ENCODE assay signal across 31 cellular contexts in the genomic region with DNA sequence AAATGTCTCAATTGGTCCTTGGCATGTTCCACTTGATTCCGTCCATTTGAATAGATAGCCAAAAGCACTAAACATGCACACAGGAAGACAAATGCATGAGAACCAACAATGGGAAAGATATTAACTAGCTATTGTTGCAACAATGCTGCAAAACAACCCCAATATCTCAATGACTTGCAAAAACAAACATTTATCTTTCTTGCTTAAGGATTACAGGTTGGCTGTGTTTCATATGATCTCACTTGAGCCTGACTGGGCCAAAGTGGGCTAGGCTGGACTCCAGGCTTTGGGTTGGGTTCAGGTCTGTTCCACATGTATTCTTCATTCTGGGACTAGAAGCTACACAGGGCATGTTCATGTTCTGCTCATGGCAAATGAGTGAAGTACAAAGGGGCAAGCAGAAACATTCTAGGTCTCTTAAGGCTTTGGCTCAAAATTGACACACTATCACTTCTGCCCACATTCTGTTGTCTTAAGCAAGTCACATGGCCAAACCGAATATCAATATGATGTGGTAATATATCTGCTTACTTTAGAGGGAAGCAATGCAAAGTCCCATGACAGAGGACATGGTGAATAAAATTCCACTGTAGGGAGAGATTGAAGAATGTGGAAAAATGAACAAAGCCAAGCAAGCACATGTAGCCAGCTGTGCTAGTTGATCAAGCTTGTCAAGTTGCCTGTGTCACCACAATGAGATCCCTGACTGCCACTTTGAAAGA. TPM values are rescaled to one million over a fixed set of nuclear protein-coding genes. Genes with fewer than 3 reads are reported as not detected.
A peak's percentile ranks its signal among the peaks of the same experiment; 100 is the strongest.
DNase-seq lines count a peak whose midpoint lies in the region; ATAC-seq, FAIRE-seq and TF ChIP-seq lines count a peak whose summit lies in the region.
"Had no signal": no experiment of that assay in that cellular context is flagged by ENCODE, and none has a peak within 500 bp of the region (broad histone marks: within the 10 kb centered on the region; RNA-seq: fewer than 3 reads in every experiment).

No MANE protein-coding gene starts in this region.

- TF ChIP-seq EP300 in HepG2 (IDR thresholded peaks at IDR 0.05; ENCODE audit: low read depth in 2 of 2, low read length in 2 of 2) (no peak), HepG2 (CRISPR knock-in tag; IDR thresholded peaks at IDR 0.05; ENCODE audit: borderline replicate concordance) (no peak), suprapubic skin (IDR thresholded peaks at IDR 0.05) (no peak)

- no peaks in the 10 kb centered on the region for H3K27me3 Mint-ChIP-seq in endodermal cell (ENCODE audit: insufficient read depth)
- H3K27me3 Mint-ChIP-seq: activated B cell treated with CpG ODN at 0.5 μM for 24 hours, T-cell had no signal

- H3K27me3 ChIP-seq in right atrium auricular region (no peaks in the 10 kb centered on the region), HepG2 (ENCODE audit: control insufficient read depth in 1 of 2, insufficient read depth in 2 of 2, low read length in 2 of 2) (peaks cover 0 to 4% of the 10 kb centered on the region in 2 experiments; a peak in 1 of 5 replicates), suprapubic skin (no peaks in the 10 kb centered on the region), endodermal cell (ENCODE audit: control insufficient read depth, insufficient read depth, low read length, poor library complexity, severe bottlenecking) (no peaks in the 10 kb centered on the region)
- H3K27me3 ChIP-seq: BE2C, colonic mucosa, esophagus squamous epithelium had no signal

- ATAC-seq in Right ventricle myocardium superior (ENCODE audit: poor library complexity) (peak; percentile 38), HepG2 (no peak; the same call in 2 of the 3 replicates), HG03108 (IDR thresholded peaks at IDR 0.05; ENCODE audit: unreplicated experiment) (no peak)
- ATAC-seq: T-cell had no signal

- no peaks in the 10 kb centered on the region for H4K20me1 ChIP-seq in HepG2 (ENCODE audit: insufficient read depth, low read length)

- intact Hi-C loops in Right ventricle myocardium superior (cut with DNase I) (no loop called here), HepG2 (cut with micrococcal nuclease; ENCODE audit: unreplicated experiment) (no loop called here)

- no peak for TF ChIP-seq RAD21 in HepG2 (CRISPR knock-in tag; IDR thresholded peaks at IDR 0.05)

- in situ Hi-C loops in HepG2 (cut with HindIII; ENCODE audit: extremely low pct_ligation_motif_present, low pct_unique_long_range_greater_than_20kb): no loop called here

- no peak overlapping the region for H3K4me3 Mint-ChIP-seq in endodermal cell
- H3K4me3 Mint-ChIP-seq: activated B cell treated with CpG ODN at 0.5 μM for 24 hours; activated naive CD4-positive, alpha-beta T cell treated with anti-CD3 and anti-CD28 coated beads, Interleukin-2, amount 10 ng/mL, durations not matched to agents 7 days and 5 days; activated T-helper 1 cell treated with anti-CD3 and anti-CD28 coated beads, Interleukin-12 subunit alpha, Interleukin-12 subunit beta, Interleukin-2, Interleukin-4 antibody, amounts not matched to agents 30 ng/mL and 10 ng/mL and 1 ng/mL, durations not matched to agents 14 hours and 24 hours and 36 hours; CD8-positive, alpha-beta memory T cell; T-cell had no signal

- no peak overlapping the region for H3K27ac Mint-ChIP-seq in endodermal cell
- H3K27ac Mint-ChIP-seq: activated B cell treated with CpG ODN at 0.5 μM for 24 hours; activated naive CD4-positive, alpha-beta T cell treated with anti-CD3 and anti-CD28 coated beads, Interleukin-2, amount 10 ng/mL, durations not matched to agents 7 days and 5 days; activated T-helper 1 cell treated with anti-CD3 and anti-CD28 coated beads, Interleukin-12 subunit alpha, Interleukin-12 subunit beta, Interleukin-2, Interleukin-4 antibody, amounts not matched to agents 30 ng/mL and 10 ng/mL and 1 ng/mL, durations not matched to agents 14 hours and 24 hours and 36 hours; CD8-positive, alpha-beta memory T cell; T-cell had no signal

- H3K9me3 Mint-ChIP-seq in endodermal cell: no peaks in the 10 kb centered on the region
- H3K9me3 Mint-ChIP-seq: activated B cell treated with CpG ODN at 0.5 μM for 24 hours; activated naive CD4-positive, alpha-beta T cell treated with anti-CD3 and anti-CD28 coated beads, Interleukin-2, amount 10 ng/mL, durations not matched to agents 7 days and 5 days; activated T-helper 1 cell treated with anti-CD3 and anti-CD28 coated beads, Interleukin-12 subunit alpha, Interleukin-12 subunit beta, Interleukin-2, Interleukin-4 antibody, amounts not matched to agents 30 ng/mL and 10 ng/mL and 1 ng/mL, durations not matched to agents 14 hours and 24 hours and 36 hours; CD8-positive, alpha-beta memory T cell; T-cell had no signal

- TF ChIP-seq POLR2A in erythroblast (IDR thresholded peaks at IDR 0.05; ENCODE audit: low read length) (no peak), HepG2 (IDR thresholded peaks at IDR 0.05; ENCODE audit: insufficient read depth in 1 of 2, low read depth in 2 of 2, low read length in 2 of 2) (no peak), suprapubic skin (IDR thresholded peaks at IDR 0.05) (no peak)

- no TSS peak for BruUV-seq in HepG2 (replicated peaks; lab: Mats Ljungman, UMichigan)

- no peak overlapping the region for H2AFZ ChIP-seq in HepG2 (ENCODE audit: low read length)

- no peak overlapping the region for H3K4me3 ChIP-seq in right atrium auricular region
- H3K4me3 ChIP-seq in HepG2 (replicated peaks in 1 of 3; ENCODE audit: insufficient read depth in 1 of 3, low read depth in 2 of 3, low read length in 3 of 3): no peak overlapping the region
- no peak overlapping the region for H3K4me3 ChIP-seq in suprapubic skin
- no peak overlapping the region for H3K4me3 ChIP-seq in endodermal cell (ENCODE audit: low read length)
- H3K4me3 ChIP-seq: colonic mucosa, esophagus squamous epithelium, lung had no signal

- no peak for FAIRE-seq in HepG2 (lab: Jason Lieb, UNC)
- FAIRE-seq: bronchial epithelial cell, H1, keratinocyte, small intestine had no signal

- H3K9ac ChIP-seq in HepG2 (ENCODE audit: insufficient read depth, low read depth, low read length): no peak overlapping the region
- H3K9ac ChIP-seq in endodermal cell (ENCODE audit: extremely low read depth, low read length, poor library complexity, severe bottlenecking): no peak overlapping the region

- H3K4me2 ChIP-seq in HepG2 (ENCODE audit: low read depth, low read length): no peak overlapping the region

- CTCF ChIA-PET in HepG2 (lab: Yijun Ruan, JAX; ENCODE audit: low intra/inter-chr PET ratio, low total read pairs): no interaction called here

- H3K27ac ChIP-seq in right atrium auricular region (no peak overlapping the region), HepG2 (ENCODE audit: extremely low read length, insufficient read depth, low read length) (no peak overlapping the region), suprapubic skin (peak overlapping the region; percentile 56), endodermal cell (ENCODE audit: low read depth, low read length) (no peak overlapping the region)
- H3K27ac ChIP-seq: colonic mucosa had no signal

- POLR2A ChIA-PET in HepG2 (lab: Yijun Ruan, JAX): interaction anchor here (1.2 kb wide), 1 partner anchor 11 kb away, joined by 7 read pairs; a partner anchor contains a TSS

- H3K36me3 Mint-ChIP-seq in endodermal cell (ENCODE audit: low read depth): no peaks in the 10 kb centered on the region
- H3K36me3 Mint-ChIP-seq: activated naive CD4-positive, alpha-beta T cell treated with anti-CD3 and anti-CD28 coated beads, Interleukin-2, amount 10 ng/mL, durations not matched to agents 7 days and 5 days; CD8-positive, alpha-beta memory T cell; T-cell had no signal

- DNase-seq in Right ventricle myocardium superior (no peak), right atrium auricular region (ENCODE audit: low spot score) (no peak), erythroblast (lab: John Stamatoyannopoulos, UW) (peak; percentile 56 to 63), HepG2 (ENCODE audit: low spot score) (no peak), suprapubic skin (ENCODE audit: low spot score in 2 of 2) (no peak), endodermal cell (no peak)
- no peak for DNase-seq in activated CD4-positive, alpha-beta T cell treated with anti-CD3 and anti-CD28 coated beads for 4 hours
- DNase-seq: activated B cell treated with CpG ODN at 0.5 μM for 24 hours; activated CD4-positive, alpha-beta T cell treated with anti-CD3 and anti-CD28 coated beads, Interleukin-2, amount 50 U/mL, for 4 hours; activated CD8-positive, alpha-beta memory T cell treated with anti-CD3 and anti-CD28 coated beads, Interleukin-2, amount 50 U/mL, for 4 hours; activated naive CD4-positive, alpha-beta T cell treated with anti-CD3 and anti-CD28 coated beads, Interleukin-2, amount 10 ng/mL, durations not matched to agents 7 days and 5 days; amniotic stem cell; BE2C; CD8-positive, alpha-beta memory T cell; colonic mucosa; DMS 273 treated with DMSO at 0.1 percent for 48 hours; EL; esophagus squamous epithelium; NCI-H2081; NCI-H2227 treated with DMSO at 0.1 percent for 48 hours; NCI-H69; small intestine; stimulated activated CD8-positive, alpha-beta memory T cell treated with anti-CD3 and anti-CD28 coated beads, Interleukin-4, amount 100 ng/mL, for 48 hours; T-cell; trophoblast cell had no signal

- H3K4me1 Mint-ChIP-seq in endodermal cell: peaks cover 8% of the 10 kb centered on the region

- H3K4me1 ChIP-seq in right atrium auricular region (no peaks in the 10 kb centered on the region), HepG2 (ENCODE audit: insufficient read depth, low read length) (peaks cover 21% of the 10 kb centered on the region), suprapubic skin (peaks cover 4% of the 10 kb centered on the region), endodermal cell (ENCODE audit: control insufficient read depth, insufficient read depth, low read length) (no peaks in the 10 kb centered on the region)
- H3K4me1 ChIP-seq: BE2C had no signal

- H3K79me2 ChIP-seq in HepG2 (ENCODE audit: insufficient read depth, low read length): no peaks in the 10 kb centered on the region

- H3K9me3 ChIP-seq in right atrium auricular region (no peaks in the 10 kb centered on the region), HepG2 (ENCODE audit: low read length) (no peaks in the 10 kb centered on the region), suprapubic skin (no peaks in the 10 kb centered on the region), endodermal cell (ENCODE audit: control insufficient read depth, low read length) (no peaks in the 10 kb centered on the region)
- H3K9me3 ChIP-seq: BE2C, colonic mucosa, esophagus squamous epithelium had no signal

- 24% methylated on average over 2 of the region's 2 CpGs for WGBS in HepG2 (ENCODE audit: low lambda C conversion rate)
- 56% methylated on average over 2 of the region's 2 CpGs for WGBS in suprapubic skin
- WGBS in endodermal cell (ENCODE audit: insufficient coverage in 1 of 2, insufficient read length in 1 of 2), 2 experiments: 93 to 97% methylated on average over 2 of the region's 2 CpGs

- TF ChIP-seq CTCF in right atrium auricular region (IDR thresholded peaks at IDR 0.05) (no peak), HepG2 (CRISPR knock-in tag; IDR thresholded peaks at IDR 0.05) (no peak), suprapubic skin (IDR thresholded peaks at IDR 0.05) (no peak), endodermal cell (conservative IDR thresholded peaks at IDR 0.05) (no peak)

- H3K36me3 ChIP-seq in right atrium auricular region (no peaks in the 10 kb centered on the region), HepG2 (replicated peaks in 1 of 2; ENCODE audit: control insufficient read depth in 1 of 2, insufficient read depth in 2 of 2, low read length in 2 of 2) (no peaks in the 10 kb centered on the region), suprapubic skin (no peaks in the 10 kb centered on the region), endodermal cell (ENCODE audit: control insufficient read depth, insufficient read depth, low read length) (no peaks in the 10 kb centered on the region)
- H3K36me3 ChIP-seq: BE2C, colonic mucosa, esophagus squamous epithelium had no signal

RNA-seq across cellular contexts. Expression of a gene that starts 11.0 kb away (rescaled TPM):
- total RNA-seq in Right ventricle myocardium superior (28.2 TPM), right atrium auricular region (10 to 100 TPM; 35.2 to 40.2 TPM), HepG2 (2016; rRNA removed; fragmentation: Illumina TruSeq; extraction: Trizol) (33.3 and 50.5 TPM in 2 replicates), suprapubic skin (10 to 100 TPM; 66.4 to 98.5 (median 79.9) TPM), endodermal cell (10 to 100 TPM; 68.8 to 77.7 TPM)
- total RNA-seq in HepG2 (2016; cell fraction: cytosol; rRNA removed; fragmentation: Illumina TruSeq; extraction: Trizol; ENCODE audit: low read depth): 28.9 and 36.1 TPM in 2 replicates
- total RNA-seq in HepG2 (2016; cell fraction: insoluble cytoplasmic fraction; rRNA removed; fragmentation: Illumina TruSeq; extraction: Trizol): 34.4 and 49.1 TPM in 2 replicates
- total RNA-seq in HepG2 (2016; cell fraction: membrane; rRNA removed; fragmentation: Illumina TruSeq; extraction: Trizol): 27.1 and 27.6 TPM in 2 replicates
- 56.8 and 57.7 TPM in 2 replicates for total RNA-seq in HepG2 (2016; cell fraction: nucleus; rRNA removed; fragmentation: Illumina TruSeq; extraction: Trizol)
- polyA plus RNA-seq in HepG2 (2011; rRNA removed): 15.4 and 19.2 TPM in 2 replicates
- 12.9 and 15.0 TPM in 2 replicates for polyA plus RNA-seq in HepG2 (2011; cell fraction: cytosol; rRNA removed)
- 10.9 and 12.9 TPM in 2 replicates for polyA plus RNA-seq in HepG2 (2011; cell fraction: nucleus; rRNA removed)
- polyA plus RNA-seq in HepG2 (2012): 17.7 and 18.8 TPM in 2 replicates
- polyA plus RNA-seq in HepG2 (2016; cell fraction: cytosol; fragmentation: Illumina TruSeq; extraction: Trizol; ENCODE audit: low read depth): 0.88 and 1.2 TPM in 2 replicates
- 17.3 and 19.4 TPM in 2 replicates for polyA plus RNA-seq in HepG2 (2016; cell fraction: insoluble cytoplasmic fraction; fragmentation: Illumina TruSeq; extraction: Trizol; ENCODE audit: low read depth)
- polyA plus RNA-seq in HepG2 (2016; cell fraction: membrane; fragmentation: Illumina TruSeq; extraction: Trizol; ENCODE audit: low read depth): 4.4 and 4.8 TPM in 2 replicates
- polyA plus RNA-seq in HepG2 (2016; cell fraction: nucleus; fragmentation: Illumina TruSeq; extraction: Trizol; ENCODE audit: insufficient read depth, low read depth): 13.6 and 14.4 TPM in 2 replicates
- 11.9 and 39.7 TPM in 2 replicates for polyA minus RNA-seq in HepG2 (2011; rRNA and poly(A)+ RNA removed; ENCODE audit: low replicate concordance)
- 27.3 and 30.9 TPM in 2 replicates for polyA minus RNA-seq in HepG2 (2011; cell fraction: cytosol; rRNA and poly(A)+ RNA removed)
- polyA minus RNA-seq in HepG2 (2011; cell fraction: nucleus; rRNA and poly(A)+ RNA removed): 86.3 and 98.5 TPM in 2 replicates
- polyA plus RNA-seq in endodermal cell (2013, experiment 1 of 2): 51.6 TPM
- 46.0 TPM for polyA plus RNA-seq in endodermal cell (2013, experiment 2 of 2)

Comparison
In these comparisons a context has a peak if more than half of its experiments do, and no peak if none do; other contexts are left out.
1. DNase-seq: peak in erythroblast (2 of 2); none in Right ventricle myocardium superior (single experiment), right atrium auricular region (single experiment), HepG2 (single experiment), suprapubic skin (0 of 2), endodermal cell (single experiment) and activated CD4-positive, alpha-beta T cell treated with anti-CD3 and anti-CD28 coated beads for 4 hours (0 of 2).